10 cellular contexts compared by ENCODE assay signal in the genomic region with DNA sequence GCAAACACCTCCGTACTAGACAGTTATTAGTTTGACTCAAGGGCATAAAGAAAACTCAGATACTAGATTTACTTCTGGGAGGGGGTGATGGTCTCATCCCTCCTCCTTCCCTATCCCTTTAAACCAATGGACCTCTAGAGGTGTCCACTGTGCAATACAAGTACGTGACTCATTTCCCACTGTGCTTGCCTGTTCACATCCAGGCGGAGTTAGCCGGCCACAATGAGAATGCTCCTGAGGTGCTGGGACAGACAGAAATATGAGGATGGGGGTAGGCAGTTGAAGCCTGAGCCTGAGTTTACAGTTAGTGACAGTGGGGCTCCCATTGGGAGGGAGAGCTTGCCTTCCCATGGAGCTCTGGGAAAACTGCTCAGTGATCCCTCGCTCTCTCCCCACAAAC. TPM values are rescaled to one million over a fixed set of nuclear protein-coding genes. Genes with fewer than 3 reads are reported as not detected.
DNase-seq lines count a peak whose midpoint lies in the region; ATAC-seq, FAIRE-seq and TF ChIP-seq lines count a peak whose summit lies in the region.
"Had no signal": no experiment of that assay in that cellular context is flagged by ENCODE, and none has a peak within 500 bp of the region (broad histone marks: within the 10 kb centered on the region; RNA-seq: fewer than 3 reads in every experiment).

No MANE protein-coding gene starts in this region.

- in situ Hi-C loops in GM12878 (cut with MboI), result no loop called here
- in situ Hi-C loops in G401 (cut with HindIII; ENCODE audit: low sequenced_read_pairs), result no loop called here

- TF ChIP-seq RAD21 in GM12878 (IDR thresholded peaks at IDR 0.05; ENCODE audit: insufficient read depth, low read depth, low read length), result no peak

- POLR2A ChIA-PET in GM12878 (lab: Charles Lee), result no interaction called here
- POLR2A ChIA-PET in activated CD8-positive, alpha-beta T cell treated with anti-CD3 and anti-CD28 coated beads for 36 hours (lab: Charles Lee), result interaction anchor here (1.7 to 2.2 kb wide), 3 partner anchors 8 to 26 kb away, joined by 3 to 11 read pairs (median 10); partner anchors contain the start of gene PMM1

- SMC1A ChIA-PET in GM12878 (lab: Charles Lee; ENCODE audit: uncharacterized antibody, unreplicated experiment), result interaction anchor here (1.0 to 2.6 kb wide), 4 partner anchors 8 to 194 kb away, joined by 4 to 9 read pairs (median 8); partner anchors contain the start of gene PMM1

- H3K4me3 Mint-ChIP-seq in type B pancreatic cell, result no peak overlapping the region
- no peak overlapping the region for H3K4me3 Mint-ChIP-seq in activated CD8-positive, alpha-beta T cell treated with anti-CD3 and anti-CD28 coated beads for 36 hours
- H3K4me3 Mint-ChIP-seq: stimulated activated effector memory CD8-positive, alpha-beta T cell treated with anti-CD3 and anti-CD28 coated beads, Interleukin-12 subunit alpha, Interleukin-12 subunit beta, amount 100 ng/mL, for 72 hours had no signal

- H3K36me3 ChIP-seq in GM12878 (ENCODE audit: control insufficient read depth in 2 of 2, insufficient read depth in 2 of 2, low read length in 1 of 2), result peaks cover 8 to 19% of the 10 kb centered on the region in 2 experiments; a peak in 3 of 4 replicates

- H3K27ac ChIP-seq in GM12878 (ENCODE audit: control insufficient read depth, insufficient read depth), result no peak overlapping the region

- H3K4me1 Mint-ChIP-seq in type B pancreatic cell (ENCODE audit: unreplicated experiment), result peaks cover 5% of the 10 kb centered on the region
- H3K4me1 Mint-ChIP-seq in activated CD8-positive, alpha-beta T cell treated with anti-CD3 and anti-CD28 coated beads for 36 hours (ENCODE audit: low read depth), result peaks cover 9% of the 10 kb centered on the region

- FAIRE-seq in GM12878 (lab: Jason Lieb, UNC), result no peak

- H3K36me3 Mint-ChIP-seq in type B pancreatic cell, result peaks cover 7% of the 10 kb centered on the region
- peaks cover 29% of the 10 kb centered on the region for H3K36me3 Mint-ChIP-seq in activated CD8-positive, alpha-beta T cell treated with anti-CD3 and anti-CD28 coated beads for 36 hours (ENCODE audit: low read depth)

- no peak overlapping the region for H3K4me3 ChIP-seq in GM12878
- H3K4me3 ChIP-seq: heart left ventricle had no signal

- H3K79me2 ChIP-seq in GM12878 (ENCODE audit: control insufficient read depth, insufficient read depth, low read length), result no peaks in the 10 kb centered on the region

- intact Hi-C loops in GM12878 (cut with micrococcal nuclease; ENCODE audit: unreplicated experiment), result loop anchor here (5.0 kb wide), 1 partner anchor 56 kb away; the partner anchor contains the start of gene POLR3H
- intact Hi-C loops in activated CD8-positive, alpha-beta T cell treated with anti-CD3 and anti-CD28 coated beads for 36 hours (cut with micrococcal nuclease), result no loop called here

- no TSS peak for BruUV-seq in GM12878 (replicated peaks; lab: Mats Ljungman, UMichigan)

- DNase-seq in HT1080 (ENCODE audit: low read depth) (peak; percentile 90), GM12878 (ENCODE audit: low read depth, low spot score) (no peak), hepatic stellate cell (ENCODE audit: low spot score) (peak; percentile 86), type B pancreatic cell (ENCODE audit: extremely low spot score, unreplicated experiment) (no peak), G401 (ENCODE audit: low spot score) (no peak)
- no peak for DNase-seq in activated CD8-positive, alpha-beta T cell treated with anti-CD3 and anti-CD28 coated beads for 36 hours
- DNase-seq: NCI-H1417 had no signal

- ATAC-seq in GM12878 (no peak), HG02970 (IDR thresholded peaks at IDR 0.05; ENCODE audit: low FRiP score, unreplicated experiment) (no peak)
- ATAC-seq in activated CD8-positive, alpha-beta T cell treated with anti-CD3 and anti-CD28 coated beads for 36 hours, result no peak

- no peak overlapping the region for H3K9ac ChIP-seq in GM12878 (ENCODE audit: control insufficient read depth, insufficient read depth, low read length)

- TF ChIP-seq CTCF in GM12878 (IDR thresholded peaks at IDR 0.05 in 2 of 3, conservative IDR thresholded peaks at IDR 0.05 in 1 of 3; ENCODE audit: control insufficient read depth in 2 of 3, extremely low read depth in 1 of 3, insufficient read depth in 1 of 3, low read depth in 3 of 3, low read length in 3 of 3) (no peak), type B pancreatic cell (conservative IDR thresholded peaks at IDR 0.05) (no peak)
- no peak for TF ChIP-seq CTCF in activated CD8-positive, alpha-beta T cell treated with anti-CD3 and anti-CD28 coated beads for 36 hours (IDR thresholded peaks at IDR 0.05)

- RAD21 ChIA-PET in GM12878 (lab: Charles Lee; ENCODE audit: unreplicated experiment), result interaction anchor here (0.7 to 2.3 kb wide), 7 partner anchors 8 to 194 kb away, joined by 3 to 11 read pairs (median 4); partner anchors contain the start of genes DESI1 and XRCC6

- H3K9me3 Mint-ChIP-seq in type B pancreatic cell, result no peaks in the 10 kb centered on the region
- no peaks in the 10 kb centered on the region for H3K9me3 Mint-ChIP-seq in activated CD8-positive, alpha-beta T cell treated with anti-CD3 and anti-CD28 coated beads for 36 hours
- H3K9me3 Mint-ChIP-seq: stimulated activated effector memory CD8-positive, alpha-beta T cell treated with anti-CD3 and anti-CD28 coated beads, Interleukin-12 subunit alpha, Interleukin-12 subunit beta, amount 100 ng/mL, for 72 hours had no signal

- no peaks in the 10 kb centered on the region; the same call in 2 of the 3 replicates for H3K9me3 ChIP-seq in GM12878 (replicated peaks; ENCODE audit: control insufficient read depth, insufficient read depth, low read length)
- H3K9me3 ChIP-seq: heart left ventricle had no signal

- CTCF ChIA-PET in GM12878 (lab: Yijun Ruan, JAX), result interaction anchor here (0.6 to 3.2 kb wide), 17 partner anchors 9 to 234 kb away, joined by 3 to 46 read pairs (median 5); partner anchors contain the start of genes PMM1, POLR3H and XRCC6
- CTCF ChIA-PET in activated CD8-positive, alpha-beta T cell treated with anti-CD3 and anti-CD28 coated beads for 36 hours (lab: Charles Lee), result interaction anchor here (0.7 to 3.4 kb wide), 6 partner anchors 9 to 295 kb away, joined by 3 to 15 read pairs (median 4); partner anchors contain the start of gene POLR3H

- WGBS in GM12878 (ENCODE audit: insufficient coverage, insufficient replicate concordance, low lambda C conversion rate, missing lambda C conversion rate), result 99% methylated on average over 5 of the region's 5 CpGs

- H3K4me1 ChIP-seq in GM12878 (ENCODE audit: control insufficient read depth, insufficient read depth, low read length), result peaks cover 2% of the 10 kb centered on the region

- no peak overlapping the region for H2AFZ ChIP-seq in GM12878 (ENCODE audit: control insufficient read depth, low read depth, low read length)

- H3K27me3 ChIP-seq in GM12878 (replicated peaks in 1 of 2; ENCODE audit: control insufficient read depth in 2 of 2, insufficient read depth in 2 of 2, low read length in 1 of 2), result no peaks in the 10 kb centered on the region
- H3K27me3 ChIP-seq: heart left ventricle had no signal

- peak overlapping the region; percentile 26 for H3K27ac Mint-ChIP-seq in type B pancreatic cell
- no peak overlapping the region for H3K27ac Mint-ChIP-seq in activated CD8-positive, alpha-beta T cell treated with anti-CD3 and anti-CD28 coated beads for 36 hours
- H3K27ac Mint-ChIP-seq: stimulated activated effector memory CD8-positive, alpha-beta T cell treated with anti-CD3 and anti-CD28 coated beads, Interleukin-12 subunit alpha, Interleukin-12 subunit beta, amount 100 ng/mL, for 72 hours had no signal

- H3K4me2 ChIP-seq in GM12878 (ENCODE audit: control insufficient read depth, insufficient read depth), result no peak overlapping the region

- H3K27me3 Mint-ChIP-seq in type B pancreatic cell, result no peaks in the 10 kb centered on the region
- H3K27me3 Mint-ChIP-seq in activated CD8-positive, alpha-beta T cell treated with anti-CD3 and anti-CD28 coated beads for 36 hours, result no peaks in the 10 kb centered on the region

- peaks cover 3% of the 10 kb centered on the region; the same call in 1 of the 2 replicates for H4K20me1 ChIP-seq in GM12878 (ENCODE audit: control insufficient read depth, insufficient read depth)

- TF ChIP-seq EP300 in GM12878 (IDR thresholded peaks at IDR 0.05; ENCODE audit: borderline replicate concordance in 1 of 2, control insufficient read depth in 1 of 2, low read depth in 2 of 2, low read length in 2 of 2), result no peak

- peak; percentile 14; the same call in 1 of the 2 replicates for TF ChIP-seq POLR2A in GM12878 (IDR thresholded peaks at IDR 0.05; ENCODE audit: low read depth, low read length)

RNA-seq across cellular contexts. Expression of gene PMM1, which starts 8.4 kb away (rescaled TPM):
- 7.2 and 9.1 TPM in 2 replicates for total RNA-seq in HT1080 (2014; rRNA removed; shearing (Covaris generic))
- polyA plus RNA-seq in HT1080 (2015; cell fraction: cytosol; rRNA removed), result 24.2 and 30.6 TPM in 2 replicates
- 22.1 and 22.7 TPM in 2 replicates for polyA plus RNA-seq in HT1080 (2015; cell fraction: nucleus; rRNA removed)
- 9.0 and 9.7 TPM in 2 replicates for total RNA-seq in GM12878 (2013; cell fraction: nucleolus; rRNA removed)
- total RNA-seq in GM12878 (2014; rRNA removed), result 10.2 and 11.1 TPM in 2 replicates
- total RNA-seq in GM12878 (2014; rRNA removed; fragmentation: Illumina TruSeq; extraction: Trizol), result 8.1 and 8.2 TPM in 2 replicates
- 17.7 and 18.3 TPM in 2 replicates for total RNA-seq in GM12878 (2021)
- polyA plus RNA-seq in GM12878 (2011; ENCODE audit: low read depth), result 16.7 TPM
- polyA plus RNA-seq in GM12878 (2011; rRNA removed), result 26.4 and 32.2 TPM in 2 replicates
- 51.7 and 57.1 TPM in 2 replicates for polyA plus RNA-seq in GM12878 (2011; cell fraction: cytosol; rRNA removed)
- polyA plus RNA-seq in GM12878 (2011; cell fraction: nucleus; rRNA removed), result 47.0 and 51.2 TPM in 2 replicates
- 28.2 and 29.7 TPM in 2 replicates for polyA plus RNA-seq in GM12878 (2012)
- 6.2 and 12.2 TPM in 2 replicates for polyA plus RNA-seq in GM12878 (2014; fragmentation: Illumina TruSeq; extraction: Trizol)
- 10 to 100 TPM; 10.5 to 16.1 TPM for polyA plus RNA-seq in GM12878 (2014; fragmentation: Nextera tagmentation; extraction: Ambion mirVana)
- polyA plus RNA-seq in GM12878 (2014; rRNA removed), result 22.3 and 22.6 TPM in 2 replicates
- 10 to 100 TPM; 20.5 to 22.7 TPM for polyA plus RNA-seq in GM12878 (2016; fragmentation: Nextera tagmentation; extraction: Ambion mirVana)
- 12.6 and 26.4 TPM in 2 replicates for polyA minus RNA-seq in GM12878 (2011; rRNA and poly(A)+ RNA removed)
- polyA minus RNA-seq in GM12878 (2011; cell fraction: cytosol; rRNA and poly(A)+ RNA removed), result 7.5 and 16.2 TPM in 2 replicates
- 10.6 and 15.4 TPM in 2 replicates for polyA minus RNA-seq in GM12878 (2011; cell fraction: nucleus; rRNA and poly(A)+ RNA removed)
- total RNA-seq in type B pancreatic cell (ENCODE audit: low replicate concordance), result 33.5 and 35.5 TPM in 2 replicates
- 21.8 and 46.8 TPM in 2 replicates for total RNA-seq in G401 (2014; rRNA removed; shearing (Covaris generic))
- 10 to 100 TPM; 29.8 to 29.9 TPM for total RNA-seq in activated CD8-positive, alpha-beta T cell treated with anti-CD3 and anti-CD28 coated beads for 36 hours

RNA-seq across cellular contexts. Expression of gene DESI1, which starts 22.8 kb away (rescaled TPM):
- total RNA-seq in HT1080 (2014; rRNA removed; shearing (Covaris generic)), result 71.2 and 102 TPM in 2 replicates
- 30.9 and 32.6 TPM in 2 replicates for polyA plus RNA-seq in HT1080 (2015; cell fraction: cytosol; rRNA removed)
- polyA plus RNA-seq in HT1080 (2015; cell fraction: nucleus; rRNA removed), result 37.8 and 38.0 TPM in 2 replicates
- 45.5 and 55.8 TPM in 2 replicates for total RNA-seq in GM12878 (2013; cell fraction: nucleolus; rRNA removed)
- total RNA-seq in GM12878 (2014; rRNA removed) (30.8 and 31.2 TPM in 2 replicates), GM12878 (2014; rRNA removed; fragmentation: Illumina TruSeq; extraction: Trizol) (32.8 and 37.1 TPM in 2 replicates), GM12878 (2021) (48.2 and 51.7 TPM in 2 replicates), type B pancreatic cell (ENCODE audit: low replicate concordance) (30.3 and 31.5 TPM in 2 replicates)
- polyA plus RNA-seq in GM12878 (2011; ENCODE audit: low read depth), result 13.5 TPM
- polyA plus RNA-seq in GM12878 (2011; rRNA removed) (29.4 and 33.7 TPM in 2 replicates), GM12878 (2014; fragmentation: Illumina TruSeq; extraction: Trizol) (48.1 and 51.7 TPM in 2 replicates), GM12878 (2014; fragmentation: Nextera tagmentation; extraction: Ambion mirVana) (10 to 100 TPM in 1 of 2 experiments, 1 to 10 TPM in 1; 8.0 to 17.2 TPM), GM12878 (2014; rRNA removed) (44.0 and 46.4 TPM in 2 replicates), GM12878 (2016; fragmentation: Nextera tagmentation; extraction: Ambion mirVana) (10 to 100 TPM; 76.3 to 76.8 TPM)
- 35.2 and 38.2 TPM in 2 replicates for polyA plus RNA-seq in GM12878 (2011; cell fraction: cytosol; rRNA removed)
- polyA plus RNA-seq in GM12878 (2011; cell fraction: nucleus; rRNA removed), result 59.5 and 65.2 TPM in 2 replicates
- 22.4 and 22.5 TPM in 2 replicates for polyA plus RNA-seq in GM12878 (2012)
- polyA minus RNA-seq in GM12878 (2011; rRNA and poly(A)+ RNA removed), result 34.8 and 40.6 TPM in 2 replicates
- 11.0 and 15.1 TPM in 2 replicates for polyA minus RNA-seq in GM12878 (2011; cell fraction: cytosol; rRNA and poly(A)+ RNA removed)
- polyA minus RNA-seq in GM12878 (2011; cell fraction: nucleus; rRNA and poly(A)+ RNA removed), result 17.3 and 32.5 TPM in 2 replicates
- 22.8 and 33.0 TPM in 2 replicates for total RNA-seq in G401 (2014; rRNA removed; shearing (Covaris generic))
- total RNA-seq in activated CD8-positive, alpha-beta T cell treated with anti-CD3 and anti-CD28 coated beads for 36 hours, result 10 to 100 TPM; 48.0 to 55.1 TPM

RNA-seq across cellular contexts. Expression of gene XRCC6, which starts 23.0 kb away (rescaled TPM):
- total RNA-seq in HT1080 (2014; rRNA removed; shearing (Covaris generic)), result 596 and 601 TPM in 2 replicates
- 464 and 469 TPM in 2 replicates for polyA plus RNA-seq in HT1080 (2015; cell fraction: cytosol; rRNA removed)
- polyA plus RNA-seq in HT1080 (2015; cell fraction: nucleus; rRNA removed), result 686 and 784 TPM in 2 replicates
- 96.7 and 104 TPM in 2 replicates for total RNA-seq in GM12878 (2013; cell fraction: nucleolus; rRNA removed)
- 360 and 389 TPM in 2 replicates for total RNA-seq in GM12878 (2014; rRNA removed)
- 370 and 398 TPM in 2 replicates for total RNA-seq in GM12878 (2014; rRNA removed; fragmentation: Illumina TruSeq; extraction: Trizol)
- 331 and 336 TPM in 2 replicates for total RNA-seq in GM12878 (2021)
- 212 TPM for polyA plus RNA-seq in GM12878 (2011; ENCODE audit: low read depth)
- polyA plus RNA-seq in GM12878 (2011; rRNA removed), result 212 and 219 TPM in 2 replicates
- 181 and 199 TPM in 2 replicates for polyA plus RNA-seq in GM12878 (2011; cell fraction: cytosol; rRNA removed)
- 88.3 and 142 TPM in 2 replicates for polyA plus RNA-seq in GM12878 (2011; cell fraction: nucleus; rRNA removed)
- polyA plus RNA-seq in GM12878 (2012), result 229 and 278 TPM in 2 replicates
- polyA plus RNA-seq in GM12878 (2014; fragmentation: Illumina TruSeq; extraction: Trizol), result 443 and 471 TPM in 2 replicates
- 100 to 1,000 TPM; 186 to 334 TPM for polyA plus RNA-seq in GM12878 (2014; fragmentation: Nextera tagmentation; extraction: Ambion mirVana)
- 327 and 336 TPM in 2 replicates for polyA plus RNA-seq in GM12878 (2014; rRNA removed)
- polyA plus RNA-seq in GM12878 (2016; fragmentation: Nextera tagmentation; extraction: Ambion mirVana), result 100 to 1,000 TPM; 683 to 718 TPM
- 120 and 121 TPM in 2 replicates for polyA minus RNA-seq in GM12878 (2011; rRNA and poly(A)+ RNA removed)
- polyA minus RNA-seq in GM12878 (2011; cell fraction: cytosol; rRNA and poly(A)+ RNA removed), result 46.4 and 59.8 TPM in 2 replicates
- polyA minus RNA-seq in GM12878 (2011; cell fraction: nucleus; rRNA and poly(A)+ RNA removed), result 14.6 and 23.8 TPM in 2 replicates
- total RNA-seq in type B pancreatic cell (ENCODE audit: low replicate concordance), result 234 and 302 TPM in 2 replicates
- 647 and 807 TPM in 2 replicates for total RNA-seq in G401 (2014; rRNA removed; shearing (Covaris generic))
- total RNA-seq in activated CD8-positive, alpha-beta T cell treated with anti-CD3 and anti-CD28 coated beads for 36 hours, result 100 to 1,000 TPM; 424 to 425 TPM

RNA-seq across cellular contexts. Expression of gene CSDC2, which starts 37.3 kb away (rescaled TPM):
- total RNA-seq in HT1080 (2014; rRNA removed; shearing (Covaris generic)), result 0.08 and 0.13 TPM in 2 replicates
- 0.28 TPM in 1 of 2 replicates, not detected in the other for polyA plus RNA-seq in HT1080 (2015; cell fraction: cytosol; rRNA removed)
- polyA plus RNA-seq in HT1080 (2015; cell fraction: nucleus; rRNA removed), result 0.25 and 0.26 TPM in 2 replicates
- not detected in 2 replicates for total RNA-seq in GM12878 (2013; cell fraction: nucleolus; rRNA removed)
- total RNA-seq in GM12878 (2014; rRNA removed), result not detected in 2 replicates
- total RNA-seq in GM12878 (2014; rRNA removed; fragmentation: Illumina TruSeq; extraction: Trizol), result not detected in 2 replicates
- total RNA-seq in GM12878 (2021), result 0.08 and 0.13 TPM in 2 replicates
- not detected for polyA plus RNA-seq in GM12878 (2011; ENCODE audit: low read depth)
- polyA plus RNA-seq in GM12878 (2011; rRNA removed), result not detected in 2 replicates
- not detected in 2 replicates for polyA plus RNA-seq in GM12878 (2011; cell fraction: cytosol; rRNA removed)
- not detected in 2 replicates for polyA plus RNA-seq in GM12878 (2011; cell fraction: nucleus; rRNA removed)
- not detected in 2 replicates for polyA plus RNA-seq in GM12878 (2012)
- not detected in 2 replicates for polyA plus RNA-seq in GM12878 (2014; fragmentation: Illumina TruSeq; extraction: Trizol)
- polyA plus RNA-seq in GM12878 (2014; fragmentation: Nextera tagmentation; extraction: Ambion mirVana), result not detected
- polyA plus RNA-seq in GM12878 (2014; rRNA removed), result not detected in 2 replicates
- polyA plus RNA-seq in GM12878 (2016; fragmentation: Nextera tagmentation; extraction: Ambion mirVana), result not detected
- polyA minus RNA-seq in GM12878 (2011; rRNA and poly(A)+ RNA removed), result not detected in 2 replicates
- not detected in 2 replicates for polyA minus RNA-seq in GM12878 (2011; cell fraction: cytosol; rRNA and poly(A)+ RNA removed)
- polyA minus RNA-seq in GM12878 (2011; cell fraction: nucleus; rRNA and poly(A)+ RNA removed), result not detected in 2 replicates
- total RNA-seq in type B pancreatic cell (ENCODE audit: low replicate concordance), result 0.12 and 1.8 TPM in 2 replicates
- 10.6 and 11.2 TPM in 2 replicates for total RNA-seq in G401 (2014; rRNA removed; shearing (Covaris generic))
- total RNA-seq in activated CD8-positive, alpha-beta T cell treated with anti-CD3 and anti-CD28 coated beads for 36 hours, result not detected

RNA-seq across cellular contexts. Expression of gene POLR3H, which starts 53.8 kb away (rescaled TPM):
- 21.5 and 26.6 TPM in 2 replicates for total RNA-seq in HT1080 (2014; rRNA removed; shearing (Covaris generic))
- polyA plus RNA-seq in HT1080 (2015; cell fraction: cytosol; rRNA removed), result 15.1 and 19.5 TPM in 2 replicates
- 13.1 and 16.0 TPM in 2 replicates for polyA plus RNA-seq in HT1080 (2015; cell fraction: nucleus; rRNA removed)
- 25.4 and 28.9 TPM in 2 replicates for total RNA-seq in GM12878 (2013; cell fraction: nucleolus; rRNA removed)
- total RNA-seq in GM12878 (2014; rRNA removed), result 10.0 and 12.2 TPM in 2 replicates
- total RNA-seq in GM12878 (2014; rRNA removed; fragmentation: Illumina TruSeq; extraction: Trizol), result 14.4 and 17.4 TPM in 2 replicates
- total RNA-seq in GM12878 (2021), result 36.6 and 40.9 TPM in 2 replicates
- polyA plus RNA-seq in GM12878 (2011; ENCODE audit: low read depth), result 5.4 TPM
- polyA plus RNA-seq in GM12878 (2011; rRNA removed), result 15.7 and 29.8 TPM in 2 replicates
- 41.0 and 42.2 TPM in 2 replicates for polyA plus RNA-seq in GM12878 (2011; cell fraction: cytosol; rRNA removed)
- 23.0 and 31.0 TPM in 2 replicates for polyA plus RNA-seq in GM12878 (2011; cell fraction: nucleus; rRNA removed)
- polyA plus RNA-seq in GM12878 (2012), result 14.0 and 14.6 TPM in 2 replicates
- polyA plus RNA-seq in GM12878 (2014; fragmentation: Illumina TruSeq; extraction: Trizol), result 12.3 and 26.2 TPM in 2 replicates
- 1 to 10 TPM; 3.5 to 5.8 TPM for polyA plus RNA-seq in GM12878 (2014; fragmentation: Nextera tagmentation; extraction: Ambion mirVana)
- polyA plus RNA-seq in GM12878 (2014; rRNA removed), result 23.1 and 26.0 TPM in 2 replicates
- 10 to 100 TPM; 58.7 to 62.7 TPM for polyA plus RNA-seq in GM12878 (2016; fragmentation: Nextera tagmentation; extraction: Ambion mirVana)
- 23.0 and 37.8 TPM in 2 replicates for polyA minus RNA-seq in GM12878 (2011; rRNA and poly(A)+ RNA removed)
- 6.1 and 9.0 TPM in 2 replicates for polyA minus RNA-seq in GM12878 (2011; cell fraction: cytosol; rRNA and poly(A)+ RNA removed)
- 12.0 and 23.2 TPM in 2 replicates for polyA minus RNA-seq in GM12878 (2011; cell fraction: nucleus; rRNA and poly(A)+ RNA removed)
- 40.1 and 46.6 TPM in 2 replicates for total RNA-seq in type B pancreatic cell (ENCODE audit: low replicate concordance)
- 33.8 and 35.3 TPM in 2 replicates for total RNA-seq in G401 (2014; rRNA removed; shearing (Covaris generic))
- total RNA-seq in activated CD8-positive, alpha-beta T cell treated with anti-CD3 and anti-CD28 coated beads for 36 hours, result 10 to 100 TPM; 26.8 to 29.0 TPM

Comparison
In these comparisons a context has a peak if more than half of its experiments do, and no peak if none do; other contexts are left out.
1. DNase-seq: peak in HT1080 (single experiment) and hepatic stellate cell (single experiment); none in GM12878 (single experiment), type B pancreatic cell (single experiment), G401 (single experiment) and activated CD8-positive, alpha-beta T cell treated with anti-CD3 and anti-CD28 coated beads for 36 hours (single experiment).